ENCODE assay signal across 17 cellular contexts in the genomic region with DNA sequence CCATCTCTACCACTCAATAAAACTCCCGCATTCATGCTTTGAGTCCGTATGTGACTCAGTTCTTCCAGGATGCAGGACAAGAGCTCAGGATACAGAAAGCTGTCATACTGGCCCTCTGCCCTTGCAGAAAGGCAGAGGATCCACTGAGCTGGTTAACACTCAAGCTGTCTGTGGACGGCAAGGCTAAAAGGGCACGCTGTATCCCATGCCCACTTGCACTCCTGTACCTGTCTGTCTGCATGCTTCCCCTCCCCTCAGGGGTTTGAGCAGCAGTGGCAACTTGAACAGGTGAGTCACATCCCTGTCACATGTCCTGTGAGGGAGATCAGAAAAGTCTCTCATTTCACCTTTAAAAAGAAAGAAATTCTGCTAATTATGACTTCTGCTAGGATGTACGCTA.
A peak's percentile ranks its signal among the peaks of the same experiment; 100 is the strongest.
DNase-seq lines count a peak whose midpoint lies in the region; ATAC-seq and TF ChIP-seq lines count a peak whose summit lies in the region.
"Had no signal": no experiment of that assay in that cellular context is flagged by ENCODE, and none has a peak within 500 bp of the region (broad histone marks: within the 10 kb centered on the region; RNA-seq: fewer than 3 reads in every experiment).

No MANE protein-coding gene starts in this region.

- peaks cover 58 to 61% of the 10 kb centered on the region in 2 donors for H3K27me3 Mint-ChIP-seq in effector memory CD8-positive, alpha-beta T cell

- no peak for TF ChIP-seq EP300 in esophagus muscularis mucosa (IDR thresholded peaks at IDR 0.05)

- no peak overlapping the region for H2BK5ac ChIP-seq in mesendoderm (ENCODE audit: low read length)

- no peak overlapping the region for H4K8ac ChIP-seq in mesendoderm (ENCODE audit: low read depth, low read length)

- no peak for DNase-seq in RWPE2 (ENCODE audit: low spot score)
- peak; percentile 68 for DNase-seq in esophagus muscularis mucosa (ENCODE audit: extremely low spot score)
- DNase-seq in mesendoderm = peak; percentile 8
- DNase-seq in amniotic stem cell (lab: John Stamatoyannopoulos, UW) = no peak
- DNase-seq in stimulated activated CD8-positive, alpha-beta memory T cell treated with anti-CD3 and anti-CD28 coated beads, Interleukin-4, amount 100 ng/mL, for 48 hours = no peak
- DNase-seq in effector memory CD8-positive, alpha-beta T cell = no peak
- DNase-seq: Calu3; CD8-positive, alpha-beta T cell; DND-41; EL; GOT3; H7; HFFc6 had no signal

- H3K9me3 Mint-ChIP-seq in effector memory CD8-positive, alpha-beta T cell = no peaks in the 10 kb centered on the region
- H3K9me3 Mint-ChIP-seq: HFFc6 had no signal

- no peak overlapping the region for H2BK120ac ChIP-seq in mesendoderm (ENCODE audit: low read depth, low read length)

- H3K27ac Mint-ChIP-seq in effector memory CD8-positive, alpha-beta T cell = no peak overlapping the region
- H3K27ac Mint-ChIP-seq: B cell; CD8-positive, alpha-beta T cell; HFFc6 had no signal

- no peak overlapping the region for H2AK5ac ChIP-seq in mesendoderm (ENCODE audit: low read length)

- no peaks in the 10 kb centered on the region for H3K36me3 Mint-ChIP-seq in effector memory CD8-positive, alpha-beta T cell (ENCODE audit: insufficient read depth)
- H3K36me3 Mint-ChIP-seq: CD8-positive, alpha-beta T cell had no signal

- H4K5ac ChIP-seq in mesendoderm (ENCODE audit: low read length) = no peak overlapping the region

- no peaks in the 10 kb centered on the region for H3K9me3 ChIP-seq in RWPE2 (ENCODE audit: severe bottlenecking)
- H3K9me3 ChIP-seq in esophagus muscularis mucosa = no peaks in the 10 kb centered on the region

- H3K4me1 Mint-ChIP-seq in effector memory CD8-positive, alpha-beta T cell (ENCODE audit: low read depth in 2 of 2) = no peaks in the 10 kb centered on the region
- H3K4me1 Mint-ChIP-seq: B cell had no signal

- 0 out of 3 replicates have a peak, but pooled peaks have one; percentile 27 for ATAC-seq in RWPE2 (ENCODE audit: low read depth)
- no peak for ATAC-seq in effector memory CD8-positive, alpha-beta T cell (replicated peaks)
- ATAC-seq: CD8-positive, alpha-beta T cell; GM12878; HCT116 had no signal

- H3K4me2 ChIP-seq in mesendoderm (ENCODE audit: low read length) = no peak overlapping the region
- H3K4me2 ChIP-seq: BLaER1 treated with 17β-estradiol and CSF1 and Interleukin-3, amounts not matched to agents 10 nM and 100 nM had no signal

- H3K56ac ChIP-seq in mesendoderm (ENCODE audit: low read length) = no peak overlapping the region

- H3K79me2 ChIP-seq in mesendoderm (ENCODE audit: control insufficient read depth, insufficient read depth, low read length) = no peaks in the 10 kb centered on the region

- 94% methylated on average over 1 of the region's 5 CpGs for WGBS in esophagus muscularis mucosa
- no CpG with 5 or more reads among the region's 5 CpGs for WGBS in mesendoderm (ENCODE audit: extremely low coverage, insufficient coverage, low lambda C conversion rate)

- H3K4me3 Mint-ChIP-seq in effector memory CD8-positive, alpha-beta T cell = no peak overlapping the region
- H3K4me3 Mint-ChIP-seq: B cell; CD8-positive, alpha-beta T cell; HFFc6 had no signal

- no peaks in the 10 kb centered on the region for H3K36me3 ChIP-seq in RWPE2 (ENCODE audit: low read depth)
- no peaks in the 10 kb centered on the region for H3K36me3 ChIP-seq in esophagus muscularis mucosa
- H3K36me3 ChIP-seq in mesendoderm (ENCODE audit: control insufficient read depth, insufficient read depth, low read length) = no peaks in the 10 kb centered on the region
- H3K36me3 ChIP-seq: BLaER1 treated with 17β-estradiol and CSF1 and Interleukin-3, amounts not matched to agents 10 nM and 100 nM had no signal

- no peak for TF ChIP-seq CTCF in RWPE2 (IDR thresholded peaks at IDR 0.05; ENCODE audit: poor library complexity, severe bottlenecking)
- no peak for TF ChIP-seq CTCF in esophagus muscularis mucosa (IDR thresholded peaks at IDR 0.05)

- H3K4me1 ChIP-seq in RWPE2 (ENCODE audit: insufficient read depth, poor library complexity, severe bottlenecking) (no peaks in the 10 kb centered on the region), esophagus muscularis mucosa (no peaks in the 10 kb centered on the region), mesendoderm (ENCODE audit: control insufficient read depth, low read depth, low read length) (peaks cover 4% of the 10 kb centered on the region)

- H3K4me3 ChIP-seq in RWPE2 (ENCODE audit: severe bottlenecking) (no peak overlapping the region), esophagus muscularis mucosa (no peak overlapping the region), mesendoderm (ENCODE audit: low read length) (no peak overlapping the region)
- H3K4me3 ChIP-seq: BLaER1 treated with 17β-estradiol and CSF1 and Interleukin-3, amounts not matched to agents 10 nM and 100 nM; GM12878 had no signal

- H3K4ac ChIP-seq in mesendoderm (ENCODE audit: low read depth, low read length) = no peak overlapping the region

- no peak overlapping the region for H3K9ac ChIP-seq in mesendoderm (ENCODE audit: low read length)
- H3K9ac ChIP-seq: BLaER1 treated with 17β-estradiol and CSF1 and Interleukin-3, amounts not matched to agents 10 nM and 100 nM had no signal

- intact Hi-C loops in esophagus muscularis mucosa (cut with DNase I) = no loop called here

- H3K79me1 ChIP-seq in mesendoderm (ENCODE audit: low read length) = no peaks in the 10 kb centered on the region

- H3K27me3 ChIP-seq in RWPE2 (ENCODE audit: insufficient read depth, poor library complexity, severe bottlenecking) (no peaks in the 10 kb centered on the region), esophagus muscularis mucosa (peaks cover 0 to 13% (median 0%) of the 10 kb centered on the region in 4 donors), mesendoderm (ENCODE audit: insufficient read depth, low read length, poor library complexity) (no peaks in the 10 kb centered on the region)
- H3K27me3 ChIP-seq: BLaER1 treated with 17β-estradiol and CSF1 and Interleukin-3, amounts not matched to agents 10 nM and 100 nM had no signal

- H3K27ac ChIP-seq in RWPE2 (ENCODE audit: poor library complexity, severe bottlenecking) (no peak overlapping the region), esophagus muscularis mucosa (replicated peaks in 1 of 4) (no peak overlapping the region), mesendoderm (ENCODE audit: low read depth, low read length) (no peak overlapping the region)
- H3K27ac ChIP-seq: BLaER1 treated with 17β-estradiol and CSF1 and Interleukin-3, amounts not matched to agents 10 nM and 100 nM had no signal

- no peak overlapping the region for H2BK15ac ChIP-seq in mesendoderm (replicated peaks; ENCODE audit: low read depth)

- TF ChIP-seq POLR2A in esophagus muscularis mucosa (IDR thresholded peaks at IDR 0.05; ENCODE audit: low read depth) = no peak

- H3K18ac ChIP-seq in mesendoderm (ENCODE audit: low read length) = no peak overlapping the region

- no peak overlapping the region for H3K23ac ChIP-seq in mesendoderm (ENCODE audit: low read length)

Comparison
In these comparisons a context has a peak if more than half of its experiments do, and no peak if none do; other contexts are left out.
1. DNase-seq: peak in esophagus muscularis mucosa (single experiment) and mesendoderm (single experiment); none in RWPE2 (single experiment), amniotic stem cell (single experiment), stimulated activated CD8-positive, alpha-beta memory T cell treated with anti-CD3 and anti-CD28 coated beads, Interleukin-4, amount 100 ng/mL, for 48 hours (single experiment) and effector memory CD8-positive, alpha-beta T cell (0 of 3).